15 cellular contexts compared by ENCODE assay signal in genomic region chr6:125533710-125534397, GRCh38.
DNase-seq lines count a peak whose midpoint lies in the region; ATAC-seq and TF ChIP-seq lines count a peak whose summit lies in the region.
"Had no signal": no experiment of that assay in that cellular context is flagged by ENCODE, and none has a peak within 500 bp of the region (broad histone marks: within the 10 kb centered on the region; RNA-seq: fewer than 3 reads in every experiment).

No MANE protein-coding gene starts in this region.

- H3K9ac ChIP-seq in ES-I3 (ENCODE audit: low read depth, low read length): peak overlapping the region; percentile 49; the same call in 1 of the 2 replicates
- H3K9ac ChIP-seq: KMS-11 had no signal

- H3K4me3 ChIP-seq in SJSA1 (no peak overlapping the region), body of pancreas (no peak overlapping the region)

- H3K27me3 Mint-ChIP-seq in osteocyte (ENCODE audit: unreplicated experiment): no peaks in the 10 kb centered on the region

- peaks cover 46% of the 10 kb centered on the region for H3K4me1 Mint-ChIP-seq in osteocyte (ENCODE audit: unreplicated experiment)

- H3K27ac ChIP-seq in SJSA1 (no peak overlapping the region), body of pancreas (no peak overlapping the region)
- H3K27ac ChIP-seq: KMS-11 had no signal

- H3K36me3 ChIP-seq in ES-I3 (ENCODE audit: insufficient read depth, low read length): no peaks in the 10 kb centered on the region
- no peaks in the 10 kb centered on the region for H3K36me3 ChIP-seq in SJSA1
- H3K36me3 ChIP-seq in body of pancreas (replicated peaks in 1 of 2; ENCODE audit: insufficient read depth in 1 of 2, low read depth in 2 of 2): no peaks in the 10 kb centered on the region

- TF ChIP-seq CTCF in osteocyte (IDR thresholded peaks at IDR 0.05) (no peak), body of pancreas (IDR thresholded peaks at IDR 0.05) (no peak)

- peak overlapping the region; percentile 80 for H3K27ac Mint-ChIP-seq in osteocyte (ENCODE audit: unreplicated experiment)
- H3K27ac Mint-ChIP-seq: activated T-cell treated with anti-CD3 and anti-CD28 coated beads, Interleukin-2, amount 50 U/mL, for 72 hours; natural killer cell treated with Interleukin-12 subunit alpha and Interleukin-12 subunit beta and Interleukin-15 and Interleukin-18, amount 100 ng/mL, for 72 hours had no signal

- H3K27me3 ChIP-seq in SJSA1 (replicated peaks) (peaks cover 4% of the 10 kb centered on the region; the same call in 1 of the 2 replicates), body of pancreas (no peaks in the 10 kb centered on the region)

- intact Hi-C loops in body of pancreas (cut with DNase I): no loop called here

- peak overlapping the region; percentile 27 for H3K4me3 Mint-ChIP-seq in osteocyte (ENCODE audit: unreplicated experiment)
- H3K4me3 Mint-ChIP-seq: activated T-cell treated with anti-CD3 and anti-CD28 coated beads, Interleukin-2, amount 50 U/mL, for 72 hours; natural killer cell treated with Interleukin-12 subunit alpha and Interleukin-12 subunit beta and Interleukin-15 and Interleukin-18, amount 100 ng/mL, for 72 hours had no signal

- ATAC-seq in body of pancreas (no peak), HG03045 (IDR thresholded peaks at IDR 0.05; ENCODE audit: unreplicated experiment) (no peak), GM19455 (IDR thresholded peaks at IDR 0.05; ENCODE audit: unreplicated experiment) (no peak)
- ATAC-seq: activated T-cell treated with anti-CD3 and anti-CD28 coated beads, Interleukin-2, amount 50 U/mL, for 72 hours had no signal

- peak; percentile 41 to 48 for DNase-seq in SJSA1 (ENCODE audit: low read depth in 1 of 2, low spot score in 2 of 2)
- peak; percentile 14 for DNase-seq in foreskin melanocyte
- DNase-seq in osteocyte (ENCODE audit: extremely low spot score, unreplicated experiment): no peak
- DNase-seq in NCI-H2081 treated with DMSO at 0.1 percent for 48 hours (lab: John Stamatoyannopoulos, UW): no peak
- no peak for DNase-seq in body of pancreas
- DNase-seq: activated CD4-positive, alpha-beta T cell treated with anti-CD3 and anti-CD28 coated beads for 4 hours; activated T-cell treated with anti-CD3 and anti-CD28 coated beads, Interleukin-2, amount 50 U/mL, for 72 hours; NCI-H2081; NK-92 treated with Interleukin-12 subunit alpha and Interleukin-12 subunit beta, amount 100 ng/mL, for 24 hours; stimulated activated CD8-positive, alpha-beta memory T cell treated with anti-CD3 and anti-CD28 coated beads, Interleukin-4, amount 100 ng/mL, for 48 hours had no signal

- no peaks in the 10 kb centered on the region for H3K9me3 Mint-ChIP-seq in osteocyte (ENCODE audit: unreplicated experiment)
- H3K9me3 Mint-ChIP-seq: activated T-cell treated with anti-CD3 and anti-CD28 coated beads, Interleukin-2, amount 50 U/mL, for 72 hours; natural killer cell treated with Interleukin-12 subunit alpha and Interleukin-12 subunit beta and Interleukin-15 and Interleukin-18, amount 100 ng/mL, for 72 hours had no signal

- H3K4me1 ChIP-seq in ES-I3 (ENCODE audit: insufficient read depth, low read length) (peaks cover 25% of the 10 kb centered on the region), SJSA1 (replicated peaks) (peaks cover 9% of the 10 kb centered on the region), body of pancreas (peaks cover 8% of the 10 kb centered on the region)

- H3K36me3 Mint-ChIP-seq in osteocyte (ENCODE audit: unreplicated experiment): no peaks in the 10 kb centered on the region
- H3K36me3 Mint-ChIP-seq: natural killer cell treated with Interleukin-12 subunit alpha and Interleukin-12 subunit beta and Interleukin-15 and Interleukin-18, amount 100 ng/mL, for 72 hours had no signal

- H3K9me3 ChIP-seq in ES-I3 (ENCODE audit: control insufficient read depth, insufficient read depth, low read length) (no peaks in the 10 kb centered on the region), SJSA1 (replicated peaks) (no peaks in the 10 kb centered on the region), body of pancreas (no peaks in the 10 kb centered on the region)

- TF ChIP-seq POLR2A in body of pancreas (IDR thresholded peaks at IDR 0.05): no peak

- 19 to 28% methylated on average over 24 to 27 of the region's 28 CpGs for WGBS in body of pancreas, 2 donors

Comparison
In these comparisons a context has a peak if more than half of its experiments do, and no peak if none do; other contexts are left out.
1. DNase-seq: peak in SJSA1 (2 of 2) and foreskin melanocyte (single experiment); none in osteocyte (single experiment), NCI-H2081 treated with DMSO at 0.1 percent for 48 hours (single experiment) and body of pancreas (0 of 4).